Comparison of ENCODE assay signal across 9 cellular contexts in the genomic region with DNA sequence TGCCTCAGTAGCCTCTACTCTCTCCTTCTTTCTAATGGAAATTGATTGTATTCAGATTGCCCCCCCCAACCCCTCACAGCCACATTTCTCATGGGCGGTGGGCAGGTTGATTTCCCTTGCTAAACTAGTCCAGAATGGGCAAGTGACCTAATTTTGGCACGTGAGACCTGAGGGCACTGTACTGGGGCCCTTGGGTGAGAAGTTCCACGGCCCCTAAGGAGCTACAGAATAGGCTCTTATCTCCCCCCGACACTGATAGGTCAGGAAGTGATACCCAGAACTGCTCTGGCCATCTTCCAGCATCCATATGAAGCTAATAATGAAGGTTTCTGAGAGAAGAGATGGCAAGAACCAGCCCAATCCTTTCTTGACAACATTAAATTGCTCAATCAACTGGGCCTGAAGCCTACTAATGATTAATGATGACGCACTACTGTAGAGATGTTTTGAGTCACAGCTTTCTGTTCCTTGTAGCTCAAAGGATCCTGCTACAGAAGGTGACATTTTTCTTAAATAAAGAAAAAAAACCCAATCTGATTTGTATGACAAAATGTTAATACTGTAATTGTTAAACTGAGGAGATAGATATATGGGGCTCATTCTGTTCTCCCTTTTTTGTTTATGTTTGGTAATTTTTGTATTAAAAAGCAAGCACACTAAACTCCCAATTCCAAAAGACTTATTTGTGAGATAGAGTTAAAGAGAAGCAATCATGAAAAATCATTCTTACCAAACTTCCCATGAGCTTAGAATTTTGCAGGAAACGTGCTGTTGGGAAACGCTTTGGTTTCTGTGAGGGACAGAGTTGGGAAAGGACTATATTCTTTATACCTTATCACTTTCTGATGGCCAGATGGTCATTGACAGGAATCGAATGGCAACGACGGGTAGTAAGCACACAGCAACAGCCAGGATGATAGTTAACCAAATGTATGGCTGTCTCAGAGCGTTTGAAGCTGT. TPM values are rescaled to one million over a fixed set of nuclear protein-coding genes. Genes with fewer than 3 reads are reported as not detected.
DNase-seq lines count a peak whose midpoint lies in the region; ATAC-seq and TF ChIP-seq lines count a peak whose summit lies in the region.
"Had no signal": no experiment of that assay in that cellular context is flagged by ENCODE, and none has a peak within 500 bp of the region (broad histone marks: within the 10 kb centered on the region; RNA-seq: fewer than 3 reads in every experiment).

No MANE protein-coding gene starts in this region.

- H3K27me3 ChIP-seq in stomach: no peaks in the 10 kb centered on the region

- no peak overlapping the region for H3K4me3 ChIP-seq in cardiac fibroblast (replicated peaks in 1 of 2; ENCODE audit: low read depth in 2 of 2, low read length in 2 of 2)
- H3K4me3 ChIP-seq in stomach: no peak overlapping the region

- H3K36me3 ChIP-seq in stomach: peaks cover 2 to 81% (median 70%) of the 10 kb centered on the region in 4 donors

- no peak for TF ChIP-seq POLR2A in stomach (IDR thresholded peaks at IDR 0.05)

- TF ChIP-seq CTCF in cardiac fibroblast (IDR thresholded peaks at IDR 0.05; ENCODE audit: low read depth, low read length): no peak
- TF ChIP-seq CTCF in stomach (IDR thresholded peaks at IDR 0.05): no peak

- ATAC-seq in activated CD4-positive, CD25-positive, alpha-beta regulatory T cell treated with anti-CD3 and anti-CD28 coated beads, Interleukin-2, amount 50 U/mL, for 24 hours: peak; percentile 89 to 94
- peak; percentile 97 for ATAC-seq in HG03139 (IDR thresholded peaks at IDR 0.05; ENCODE audit: unreplicated experiment)

- no peak for DNase-seq in activated CD4-positive, CD25-positive, alpha-beta regulatory T cell (lab: John Stamatoyannopoulos, UW)
- DNase-seq in cardiac fibroblast (ENCODE audit: low read depth in 2 of 2) (peak; percentile 76 to 94), stomach (no peak), hypothalamus (lab: John Stamatoyannopoulos, UW) (no peak), NCI-H2081 (lab: John Stamatoyannopoulos, UW) (no peak)
- DNase-seq in activated CD4-positive, alpha-beta T cell treated with anti-CD3 and anti-CD28 coated beads for 48 hours: no peak

- H3K4me1 ChIP-seq in stomach: peaks cover 4 to 12% (median 10%) of the 10 kb centered on the region in 4 donors

- intact Hi-C loops in stomach (cut with DNase I; ENCODE audit: low total_unique reads): no loop called here

- peak overlapping the region in 3 of 5 donors; percentile 7 to 56 (median 47) for H3K27ac ChIP-seq in stomach
- H3K27ac ChIP-seq: VCaP had no signal

- no peak for TF ChIP-seq EP300 in stomach (IDR thresholded peaks at IDR 0.05)

- 70 to 78% (median 75%) methylated on average over 11 of the region's 11 CpGs for WGBS in stomach, 5 donors

- no peaks in the 10 kb centered on the region for H3K9me3 ChIP-seq in stomach

RNA-seq across cellular contexts. Expression of a gene that starts 28.2 kb away (rescaled TPM):
- 100 to 1,000 TPM in 4 of 5 donors, 10 to 100 TPM in 1; 48.4 to 502 (median 135) TPM for total RNA-seq in stomach
- 10 to 100 TPM; 60.6 to 71.2 (median 65.1) TPM for polyA plus RNA-seq in stomach

Comparison
In these comparisons a context has a peak if more than half of its experiments do, and no peak if none do; other contexts are left out.
1. DNase-seq: peak in cardiac fibroblast (2 of 2); none in activated CD4-positive, CD25-positive, alpha-beta regulatory T cell (0 of 4), stomach (single experiment), hypothalamus (0 of 51), activated CD4-positive, alpha-beta T cell treated with anti-CD3 and anti-CD28 coated beads for 48 hours (single experiment) and NCI-H2081 (0 of 2).